ENCODE assay signal across 1 cellular context in genomic region chr20:2918096-2919049, GRCh38.
TF ChIP-seq lines count a peak whose summit lies in the region.

No MANE protein-coding gene starts in this region.

TF ChIP-seq in GM23338, 12 proteins besides CTCF, POLR2A, EP300 and RAD21 (continued from another document):
- TF ChIP-seq ZNF462 (CRISPR knock-in tag; IDR thresholded peaks at IDR 0.05), result no peak
- no peak for TF ChIP-seq REST (IDR thresholded peaks at IDR 0.05; ENCODE audit: unreplicated experiment)
- no peak for TF ChIP-seq STAT1 (IDR thresholded peaks at IDR 0.05; ENCODE audit: unreplicated experiment)
- TF ChIP-seq ETS1 (IDR thresholded peaks at IDR 0.05), result no peak
- no peak for TF ChIP-seq EZH2 (IDR thresholded peaks at IDR 0.05; ENCODE audit: low read depth, unreplicated experiment)
- TF ChIP-seq CREB1 (CRISPR knock-in tag; IDR thresholded peaks at IDR 0.05; ENCODE audit: low read depth), result no peak
TF ChIP-seq in GM23338: peak in this region for 0.
